ENCODE assay signal across 8 cellular contexts in the genomic region with DNA sequence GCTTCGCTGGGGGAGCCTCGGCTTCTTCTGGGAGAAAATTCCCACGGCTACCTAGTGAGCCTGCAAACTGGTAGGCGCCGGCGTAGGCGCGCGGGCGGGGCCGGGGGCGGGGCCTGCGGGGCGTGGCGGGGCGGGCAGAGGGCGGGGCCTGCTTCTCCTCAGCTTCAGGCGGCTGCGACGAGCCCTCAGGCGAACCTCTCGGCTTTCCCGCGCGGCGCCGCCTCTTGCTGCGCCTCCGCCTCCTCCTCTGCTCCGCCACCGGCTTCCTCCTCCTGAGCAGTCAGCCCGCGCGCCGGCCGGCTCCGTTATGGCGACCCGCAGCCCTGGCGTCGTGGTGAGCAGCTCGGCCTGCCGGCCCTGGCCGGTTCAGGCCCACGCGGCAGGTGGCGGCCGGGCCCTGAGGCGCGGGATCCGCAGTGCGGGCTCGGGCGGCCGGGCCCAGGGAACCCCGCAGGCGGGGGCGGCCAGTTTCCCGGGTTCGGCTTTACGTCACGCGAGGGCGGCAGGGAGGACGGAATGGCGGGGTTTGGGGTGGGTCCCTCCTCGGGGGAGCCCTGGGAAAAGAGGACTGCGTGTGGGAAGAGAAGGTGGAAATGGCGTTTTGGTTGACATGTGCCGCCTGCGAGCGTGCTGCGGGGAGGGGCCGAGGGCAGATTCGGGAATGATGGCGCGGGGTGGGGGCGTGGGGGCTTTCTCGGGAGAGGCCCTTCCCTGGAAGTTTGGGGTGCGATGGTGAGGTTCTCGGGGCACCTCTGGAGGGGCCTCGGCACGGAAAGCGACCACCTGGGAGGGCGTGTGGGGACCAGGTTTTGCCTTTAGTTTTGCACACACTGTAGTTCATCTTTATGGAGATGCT. TPM values are rescaled to one million over a fixed set of nuclear protein-coding genes. Genes with fewer than 3 reads are reported as not detected.
DNase-seq lines count a peak whose midpoint lies in the region; ATAC-seq and TF ChIP-seq lines count a peak whose summit lies in the region.

A gene with protein sequence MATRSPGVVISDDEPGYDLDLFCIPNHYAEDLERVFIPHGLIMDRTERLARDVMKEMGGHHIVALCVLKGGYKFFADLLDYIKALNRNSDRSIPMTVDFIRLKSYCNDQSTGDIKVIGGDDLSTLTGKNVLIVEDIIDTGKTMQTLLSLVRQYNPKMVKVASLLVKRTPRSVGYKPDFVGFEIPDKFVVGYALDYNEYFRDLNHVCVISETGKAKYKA (plus strand): TSS at position 161 of the 856 bp plus-strand sequence. CDS start 147 bp downstream, at position 308.

- no peaks in the 10 kb centered on the region for H3K27me3 Mint-ChIP-seq in WTC11 (ENCODE audit: low read depth)
- peaks cover 0 to 2% (median 2%) of the 10 kb centered on the region in 3 donors for H3K27me3 Mint-ChIP-seq in immature natural killer cell (ENCODE audit: low read depth in 3 of 3)

- peak within 1 kb of the TSS; percentile 54 to 82 for H3K27ac ChIP-seq in breast epithelium

- H3K4me1 ChIP-seq in breast epithelium, result no peaks in the 10 kb centered on the region

- no peaks in the 10 kb centered on the region for H3K36me3 Mint-ChIP-seq in WTC11
- no peaks in the 10 kb centered on the region for H3K36me3 Mint-ChIP-seq in immature natural killer cell

- peaks cover 0 to 16% of the 10 kb centered on the region in 2 donors for H3K27me3 ChIP-seq in breast epithelium

- no peaks in the 10 kb centered on the region for H3K36me3 ChIP-seq in breast epithelium

- H3K9me3 ChIP-seq in breast epithelium, result no peaks in the 10 kb centered on the region

- no peak for TF ChIP-seq POLR2A in breast epithelium (IDR thresholded peaks at IDR 0.05)

- H3K9me3 Mint-ChIP-seq in WTC11 (no peaks in the 10 kb centered on the region), immature natural killer cell (no peaks in the 10 kb centered on the region)

- intact Hi-C loops in breast epithelium (cut with DNase I; ENCODE audit: low total_unique reads), result no loop called here

- H3K4me3 Mint-ChIP-seq in WTC11, result peak within 1 kb of the TSS; percentile 75
- peak within 1 kb of the TSS; percentile 80 to 90 (median 86) for H3K4me3 Mint-ChIP-seq in immature natural killer cell

- peak within 1 kb of the TSS; percentile 85 for H3K27ac Mint-ChIP-seq in WTC11
- H3K27ac Mint-ChIP-seq in immature natural killer cell, result peak within 1 kb of the TSS in 5 of 6 donors; percentile 23 to 71 (median 58)

- peak within 1 kb of the TSS; percentile 57 to 81 (median 73) for H3K4me3 ChIP-seq in breast epithelium

- H3K4me1 Mint-ChIP-seq in WTC11, result 0 out of 2 replicates have a peak, but pooled peaks cover 7% of the 10 kb centered on the region
- peaks cover 7 to 18% of the 10 kb centered on the region in 2 donors for H3K4me1 Mint-ChIP-seq in immature natural killer cell

- POLR2A ChIA-PET in WTC11 (lab: Charles Lee), result no interaction called here

- peak; percentile 83 for ATAC-seq in HG02973 (IDR thresholded peaks at IDR 0.05; ENCODE audit: unreplicated experiment)
- peak; percentile 93 for ATAC-seq in WTC11

- CTCF ChIA-PET in WTC11 (lab: Charles Lee), result no interaction called here

- no peak for TF ChIP-seq CTCF in WTC11 (IDR thresholded peaks at IDR 0.05)
- TF ChIP-seq CTCF in breast epithelium (IDR thresholded peaks at IDR 0.05), result no peak

- DNase-seq in NCI-H524 (lab: John Stamatoyannopoulos, UW), result peak; percentile 61 to 73
- DNase-seq in NCI-H524 treated with DMSO at 0.1 percent for 48 hours (lab: John Stamatoyannopoulos, UW), result no peak
- peak; percentile 80 for DNase-seq in NCI-H2107 (lab: John Stamatoyannopoulos, UW)
- DNase-seq in WTC11 (ENCODE audit: low spot score), result peak; percentile 74
- peak; percentile 50 to 61 for DNase-seq in breast epithelium (ENCODE audit: low spot score in 2 of 2)
- DNase-seq in immature natural killer cell, result peak; percentile 67 to 77 (median 75)
- peak; percentile 33 for DNase-seq in smooth muscle cell of the brain vasculature (ENCODE audit: low read depth, low spot score)

TF ChIP-seq in WTC11, 78 proteins besides CTCF, POLR2A, EP300 and RAD21 (continues in another document):
- TF ChIP-seq, protein P1, sequence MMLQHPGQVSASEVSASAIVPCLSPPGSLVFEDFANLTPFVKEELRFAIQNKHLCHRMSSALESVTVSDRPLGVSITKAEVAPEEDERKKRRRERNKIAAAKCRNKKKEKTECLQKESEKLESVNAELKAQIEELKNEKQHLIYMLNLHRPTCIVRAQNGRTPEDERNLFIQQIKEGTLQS (CRISPR knock-in tag; conservative IDR thresholded peaks at IDR 0.05), result no peak
- no peak for TF ChIP-seq IRF2 (CRISPR knock-in tag; IDR thresholded peaks at IDR 0.05; ENCODE audit: borderline replicate concordance, low read depth)
- no peak; the same call in 1 of the 2 replicates for TF ChIP-seq MYBL2 (CRISPR knock-in tag; IDR thresholded peaks at IDR 0.05)
- no peak for TF ChIP-seq JUN (CRISPR knock-in tag; IDR thresholded peaks at IDR 0.05)
- peak; percentile 39; the same call in 1 of the 2 replicates for TF ChIP-seq SP1 (CRISPR knock-in tag; conservative IDR thresholded peaks at IDR 0.05)
- TF ChIP-seq TEAD4 (CRISPR knock-in tag; IDR thresholded peaks at IDR 0.05), result no peak
- TF ChIP-seq, protein P2, sequence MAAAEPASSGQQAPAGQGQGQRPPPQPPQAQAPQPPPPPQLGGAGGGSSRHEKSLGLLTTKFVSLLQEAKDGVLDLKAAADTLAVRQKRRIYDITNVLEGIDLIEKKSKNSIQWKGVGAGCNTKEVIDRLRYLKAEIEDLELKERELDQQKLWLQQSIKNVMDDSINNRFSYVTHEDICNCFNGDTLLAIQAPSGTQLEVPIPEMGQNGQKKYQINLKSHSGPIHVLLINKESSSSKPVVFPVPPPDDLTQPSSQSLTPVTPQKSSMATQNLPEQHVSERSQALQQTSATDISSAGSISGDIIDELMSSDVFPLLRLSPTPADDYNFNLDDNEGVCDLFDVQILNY (CRISPR knock-in tag; IDR thresholded peaks at IDR 0.05), result peak; percentile 69; the same call in 1 of the 2 replicates
- no peak for TF ChIP-seq ZNF416 (CRISPR knock-in tag; IDR thresholded peaks at IDR 0.05)
- 0 out of 2 replicates have a peak, but pooled peaks have one; percentile 65 for TF ChIP-seq KAT7 (CRISPR knock-in tag; IDR thresholded peaks at IDR 0.05; ENCODE audit: borderline replicate concordance)
- TF ChIP-seq ETV6 (CRISPR knock-in tag; IDR thresholded peaks at IDR 0.05), result 0 out of 2 replicates have a peak, but pooled peaks have one; percentile 49
- TF ChIP-seq, protein P3, sequence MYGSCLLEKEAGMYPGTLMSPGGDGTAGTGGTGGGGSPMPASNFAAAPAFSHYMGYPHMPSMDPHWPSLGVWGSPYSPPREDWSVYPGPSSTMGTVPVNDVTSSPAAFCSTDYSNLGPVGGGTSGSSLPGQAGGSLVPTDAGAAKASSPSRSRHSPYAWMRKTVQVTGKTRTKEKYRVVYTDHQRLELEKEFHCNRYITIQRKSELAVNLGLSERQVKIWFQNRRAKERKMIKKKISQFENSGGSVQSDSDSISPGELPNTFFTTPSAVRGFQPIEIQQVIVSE (CRISPR knock-in tag; IDR thresholded peaks at IDR 0.05; ENCODE audit: borderline replicate concordance), result no peak
- no peak for TF ChIP-seq ELF4 (CRISPR knock-in tag; IDR thresholded peaks at IDR 0.05; ENCODE audit: low read depth)
- TF ChIP-seq, protein P4, sequence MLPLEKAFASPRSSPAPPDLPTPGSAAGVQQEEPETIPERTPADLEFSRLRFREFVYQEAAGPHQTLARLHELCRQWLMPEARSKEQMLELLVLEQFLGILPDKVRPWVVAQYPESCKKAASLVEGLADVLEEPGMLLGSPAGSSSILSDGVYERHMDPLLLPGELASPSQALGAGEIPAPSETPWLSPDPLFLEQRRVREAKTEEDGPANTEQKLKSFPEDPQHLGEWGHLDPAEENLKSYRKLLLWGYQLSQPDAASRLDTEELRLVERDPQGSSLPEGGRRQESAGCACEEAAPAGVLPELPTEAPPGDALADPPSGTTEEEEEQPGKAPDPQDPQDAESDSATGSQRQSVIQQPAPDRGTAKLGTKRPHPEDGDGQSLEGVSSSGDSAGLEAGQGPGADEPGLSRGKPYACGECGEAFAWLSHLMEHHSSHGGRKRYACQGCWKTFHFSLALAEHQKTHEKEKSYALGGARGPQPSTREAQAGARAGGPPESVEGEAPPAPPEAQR (CRISPR knock-in tag; IDR thresholded peaks at IDR 0.05), result no peak
- TF ChIP-seq, protein P5, sequence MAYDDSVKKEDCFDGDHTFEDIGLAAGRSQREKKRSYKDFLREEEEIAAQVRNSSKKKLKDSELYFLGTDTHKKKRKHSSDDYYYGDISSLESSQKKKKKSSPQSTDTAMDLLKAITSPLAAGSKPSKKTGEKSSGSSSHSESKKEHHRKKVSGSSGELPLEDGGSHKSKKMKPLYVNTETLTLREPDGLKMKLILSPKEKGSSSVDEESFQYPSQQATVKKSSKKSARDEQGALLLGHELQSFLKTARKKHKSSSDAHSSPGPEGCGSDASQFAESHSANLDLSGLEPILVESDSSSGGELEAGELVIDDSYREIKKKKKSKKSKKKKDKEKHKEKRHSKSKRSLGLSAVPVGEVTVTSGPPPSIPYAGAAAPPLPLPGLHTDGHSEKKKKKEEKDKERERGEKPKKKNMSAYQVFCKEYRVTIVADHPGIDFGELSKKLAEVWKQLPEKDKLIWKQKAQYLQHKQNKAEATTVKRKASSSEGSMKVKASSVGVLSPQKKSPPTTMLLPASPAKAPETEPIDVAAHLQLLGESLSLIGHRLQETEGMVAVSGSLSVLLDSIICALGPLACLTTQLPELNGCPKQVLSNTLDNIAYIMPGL (CRISPR knock-in tag; IDR thresholded peaks at IDR 0.05), result no peak
- no peak for TF ChIP-seq SOX15 (CRISPR knock-in tag; IDR thresholded peaks at IDR 0.05)
- no peak; the same call in 1 of the 2 replicates for TF ChIP-seq TP53 (CRISPR knock-in tag; IDR thresholded peaks at IDR 0.05)

RNA-seq across cellular contexts. Expression of the gene that starts here (rescaled TPM):
- total RNA-seq in WTC11 (2021) (37.7 to 40.3 TPM (median 38.2 TPM) in 3 replicates), breast epithelium (10 to 100 TPM in 2 of 3 donors, 1 to 10 TPM in 1; 8.0 to 15.1 (median 11.9) TPM)
- polyA plus RNA-seq in immature natural killer cell, result 10 to 100 TPM; 57.6 to 99.1 (median 74.1) TPM
